In the genomic region with DNA sequence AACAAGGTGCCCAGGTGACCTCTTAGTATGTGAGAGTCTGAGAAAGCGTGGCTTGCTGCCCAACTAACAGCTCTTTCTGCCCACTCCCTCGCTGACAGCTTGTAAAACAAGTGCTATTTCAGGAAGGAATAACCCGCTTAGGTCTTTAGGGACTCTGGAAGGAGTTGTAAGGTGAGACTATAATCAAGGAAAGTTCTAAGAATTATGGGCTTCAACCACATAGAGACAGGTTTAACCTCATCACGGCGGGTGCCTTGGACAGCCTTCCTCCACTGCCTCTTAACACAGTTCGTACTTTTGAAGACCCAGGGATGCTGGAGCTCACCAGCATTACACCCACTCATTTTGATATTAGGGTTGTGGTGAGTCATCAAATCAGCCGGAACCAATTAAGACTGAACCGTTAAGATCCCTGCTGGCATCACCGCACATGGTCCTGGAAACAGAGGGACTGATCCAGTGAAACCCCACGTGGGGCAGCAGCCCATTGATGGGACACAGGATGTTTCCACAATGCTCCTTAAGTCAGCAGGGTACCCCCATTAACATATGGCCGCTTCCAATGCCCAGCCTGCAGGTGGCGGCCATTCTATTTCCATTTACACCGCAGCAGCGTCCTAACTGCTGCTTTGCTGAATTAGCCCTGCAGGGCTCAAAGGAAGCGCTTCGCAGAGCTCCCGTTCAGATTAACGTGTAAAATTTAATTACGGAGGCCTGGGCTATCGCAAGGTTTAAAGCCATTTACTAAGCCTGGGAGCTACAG, we compare ENCODE assay signal across 11 cellular contexts.
DNase-seq lines count a peak whose midpoint lies in the region; FAIRE-seq and TF ChIP-seq lines count a peak whose summit lies in the region.
"Had no signal": no experiment of that assay in that cellular context is flagged by ENCODE, and none has a peak within 500 bp of the region (broad histone marks: within the 10 kb centered on the region; RNA-seq: fewer than 3 reads in every experiment).

No MANE protein-coding gene starts in this region.

- H3K4me1 ChIP-seq in A673 (ENCODE audit: insufficient read depth, low read length, poor library complexity, severe bottlenecking), result peaks cover 12% of the 10 kb centered on the region
- H3K4me1 ChIP-seq in kidney (ENCODE audit: control insufficient read depth in 1 of 2, insufficient read depth in 1 of 2, low read depth in 1 of 2, low read length in 2 of 2), result no peaks in the 10 kb centered on the region
- no peaks in the 10 kb centered on the region for H3K4me1 ChIP-seq in testis
- H3K4me1 ChIP-seq: breast epithelium, gastrocnemius medialis had no signal

- H3K9ac ChIP-seq in kidney (ENCODE audit: low read length in 2 of 2), result no peak overlapping the region

- intact Hi-C loops in A673 (cut with micrococcal nuclease; ENCODE audit: unreplicated experiment) (loop anchor here (2.0 to 5.0 kb wide), 2 partner anchors 136 to 356 kb away; no protein-coding TSS in a partner anchor), kidney (cut with DNase I) (no loop called here), testis (cut with DNase I; ENCODE audit: low total_unique reads) (no loop called here)

- H3K27me3 ChIP-seq in A673 (replicated peaks; ENCODE audit: insufficient read depth, low read depth, low read length, poor library complexity), result no peaks in the 10 kb centered on the region
- no peaks in the 10 kb centered on the region for H3K27me3 ChIP-seq in WERI-Rb-1 (ENCODE audit: insufficient read depth, low read depth, severe bottlenecking)
- H3K27me3 ChIP-seq in testis, result no peaks in the 10 kb centered on the region
- H3K27me3 ChIP-seq: breast epithelium had no signal

- 39 to 47% methylated on average over 16 to 20 of the region's 20 CpGs for WGBS in testis, 2 donors

- FAIRE-seq in kidney (lab: Jason Lieb, UNC), result no peak

- H3K4me3 ChIP-seq in A673 (ENCODE audit: low read depth, low read length, poor library complexity, severe bottlenecking), result no peak overlapping the region
- H3K4me3 ChIP-seq in WERI-Rb-1 (ENCODE audit: low read depth, low read length), result peak overlapping the region; percentile 13
- no peak overlapping the region for H3K4me3 ChIP-seq in kidney (ENCODE audit: low read length in 2 of 2)
- H3K4me3 ChIP-seq in testis, result no peak overlapping the region
- H3K4me3 ChIP-seq: breast epithelium, gastrocnemius medialis, SK-N-MC had no signal

- H3K27ac ChIP-seq in A673 (ENCODE audit: low read depth, low read length, poor library complexity, severe bottlenecking) (no peak overlapping the region), WERI-Rb-1 (peak overlapping the region; percentile 56), kidney (ENCODE audit: low read depth in 2 of 2, low read length in 2 of 2) (no peak overlapping the region), testis (no peak overlapping the region)
- H3K27ac ChIP-seq: breast epithelium, gastrocnemius medialis, SK-N-MC had no signal

- peaks cover 8% of the 10 kb centered on the region for H3K9me3 ChIP-seq in A673 (ENCODE audit: low read depth, low read length, poor library complexity, severe bottlenecking)
- H3K9me3 ChIP-seq in WERI-Rb-1 (ENCODE audit: severe bottlenecking), result peaks cover 8% of the 10 kb centered on the region
- no peaks in the 10 kb centered on the region for H3K9me3 ChIP-seq in kidney (ENCODE audit: control insufficient read depth in 1 of 2, low read length in 2 of 2)
- H3K9me3 ChIP-seq in testis, result no peaks in the 10 kb centered on the region
- H3K9me3 ChIP-seq: breast epithelium, gastrocnemius medialis had no signal

- BruUV-seq in A673 (replicated peaks; lab: Mats Ljungman, UMichigan), result no TSS peak

- in situ Hi-C loops in GM13977 (cut with MboI; ENCODE audit: low pct_unique_long_range_greater_than_20kb, low sequenced_read_pairs, unreplicated experiment), result no loop called here

- no peaks in the 10 kb centered on the region for H3K36me3 ChIP-seq in A673 (ENCODE audit: insufficient read depth, low read length, poor library complexity, severe bottlenecking)
- no peaks in the 10 kb centered on the region for H3K36me3 ChIP-seq in WERI-Rb-1
- no peaks in the 10 kb centered on the region for H3K36me3 ChIP-seq in kidney (ENCODE audit: control insufficient read depth in 1 of 2, insufficient read depth in 2 of 2, low read length in 2 of 2)
- H3K36me3 ChIP-seq in testis (ENCODE audit: low read depth, missing control alignments), result no peaks in the 10 kb centered on the region
- H3K36me3 ChIP-seq: breast epithelium, gastrocnemius medialis had no signal

- TF ChIP-seq POLR2A in testis (IDR thresholded peaks at IDR 0.05), result no peak

- DNase-seq in A673 (ENCODE audit: low spot score) (peak; percentile 91), GM13977 (ENCODE audit: low spot score) (no peak), WERI-Rb-1 (peak; percentile 88), kidney (peak; percentile 51), testis (no peak), glomerular visceral epithelial cell (ENCODE audit: extremely low spot score) (no peak)
- DNase-seq in stimulated activated CD8-positive, alpha-beta memory T cell treated with anti-CD3 and anti-CD28 coated beads, Interleukin-4, amount 100 ng/mL, for 48 hours, result no peak
- no peak for DNase-seq in activated CD4-positive, CD25-positive, alpha-beta regulatory T cell (lab: John Stamatoyannopoulos, UW)
- DNase-seq: gastrocnemius medialis had no signal

- POLR2A ChIA-PET in A673 (lab: Charles Lee; ENCODE audit: low non-redundant PET), result no interaction called here

- CTCF ChIA-PET in A673 (lab: Charles Lee), result interaction anchor here (0.6 kb wide), 1 partner anchor 151 kb away, joined by 3 read pairs; no protein-coding TSS in a partner anchor

- TF ChIP-seq CTCF in A673 (conservative IDR thresholded peaks at IDR 0.05; ENCODE audit: low read depth, low read length) (peak; percentile 53), GM13977 (IDR thresholded peaks at IDR 0.05; ENCODE audit: extremely low read depth, insufficient read depth, missing control alignments) (peak; percentile 25), WERI-Rb-1 (IDR thresholded peaks at IDR 0.05; ENCODE audit: low read depth, low read length) (peak; percentile 70), kidney (IDR thresholded peaks at IDR 0.05; ENCODE audit: borderline replicate concordance, extremely low read depth, insufficient read depth) (peak; percentile 5), testis (IDR thresholded peaks at IDR 0.05) (no peak)

Comparison
In these comparisons a context has a peak if more than half of its experiments do, and no peak if none do; other contexts are left out.
1. DNase-seq: peak in A673 (single experiment), WERI-Rb-1 (single experiment) and kidney (single experiment); none in GM13977 (single experiment), stimulated activated CD8-positive, alpha-beta memory T cell treated with anti-CD3 and anti-CD28 coated beads, Interleukin-4, amount 100 ng/mL, for 48 hours (single experiment), activated CD4-positive, CD25-positive, alpha-beta regulatory T cell (0 of 4), testis (single experiment) and glomerular visceral epithelial cell (single experiment).
2. CTCF ChIP-seq: peak in A673 (single experiment), GM13977 (single experiment), WERI-Rb-1 (single experiment) and kidney (single experiment); none in testis (0 of 3).